In the genomic region with DNA sequence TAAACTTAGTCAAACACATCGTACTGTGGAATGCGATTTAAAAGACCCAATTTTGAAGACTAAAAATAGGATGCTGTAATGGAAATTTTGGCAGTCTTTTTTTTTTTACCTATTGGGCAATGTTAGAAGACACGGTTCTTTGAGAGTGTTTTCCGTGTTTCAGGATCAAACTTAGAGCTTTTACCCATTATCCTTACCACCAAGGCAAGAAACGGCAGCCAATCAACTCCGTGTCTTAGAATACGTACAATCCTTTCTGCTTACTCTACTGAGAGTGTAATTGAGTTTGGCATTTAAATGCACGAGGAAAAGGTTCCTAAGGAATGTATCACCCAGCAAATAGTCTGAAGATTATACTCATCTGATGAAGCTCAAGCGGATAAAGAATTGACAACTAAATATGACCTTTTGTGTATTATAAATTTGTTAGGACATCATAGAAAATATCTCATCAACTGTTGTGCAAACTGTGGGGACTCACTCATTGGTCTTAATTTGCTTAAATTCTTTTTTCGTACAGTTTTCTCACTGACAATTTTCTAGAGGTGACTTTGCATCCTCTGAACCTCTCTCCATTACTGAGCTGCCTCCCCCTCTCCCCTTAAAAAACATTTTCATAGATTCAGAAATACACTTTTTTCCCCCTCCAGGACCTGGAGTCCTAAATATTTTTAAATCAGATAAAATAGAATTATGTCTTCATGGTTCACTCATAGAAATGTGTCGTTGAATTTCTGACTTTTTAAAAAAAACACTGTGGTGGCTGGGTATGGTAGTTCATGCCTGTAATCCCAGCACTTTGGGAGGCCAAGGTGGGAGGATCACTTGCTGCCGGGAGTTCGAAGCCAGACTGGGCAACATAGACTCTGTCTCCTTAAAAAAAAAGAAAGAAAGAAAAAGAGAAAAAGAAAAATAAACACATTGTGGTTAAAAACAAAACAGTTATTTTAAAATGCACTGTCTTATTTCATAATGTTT, we compare ENCODE assay signal across 8 cellular contexts. TPM values are rescaled to one million over a fixed set of nuclear protein-coding genes. Genes with fewer than 3 reads are reported as not detected.
DNase-seq lines count a peak whose midpoint lies in the region; ATAC-seq, FAIRE-seq and TF ChIP-seq lines count a peak whose summit lies in the region.

No MANE protein-coding gene starts in this region.

- WGBS in hepatocyte (ENCODE audit: low lambda C conversion rate, missing lambda C conversion rate): 23% methylated on average over 13 of the region's 13 CpGs
- WGBS in small intestine, 3 donors: 16 to 18% (median 17%) methylated on average over 13 of the region's 13 CpGs

- H3K27me3 ChIP-seq in Karpas-422 (ENCODE audit: low read length) (no peaks in the 10 kb centered on the region), hepatocyte (no peaks in the 10 kb centered on the region), small intestine (ENCODE audit: control insufficient read depth in 2 of 2, insufficient read depth in 2 of 2, low read length in 2 of 2) (no peaks in the 10 kb centered on the region)

- H3K4me3 Mint-ChIP-seq in activated T-helper 17 cell treated with anti-CD3 and anti-CD28 coated beads, Interleukin-2, amount 50 U/mL, for 72 hours: peak overlapping the region; percentile 91

- peak overlapping the region; percentile 100 for H3K4me3 ChIP-seq in Karpas-422 (ENCODE audit: low read length)
- peak overlapping the region; percentile 71 for H3K4me3 ChIP-seq in hepatocyte
- peak overlapping the region in 1 of 2 donors; percentile 90 for H3K4me3 ChIP-seq in small intestine (ENCODE audit: low read depth in 1 of 2, low read length in 2 of 2)

- H4K20me1 ChIP-seq in Karpas-422 (ENCODE audit: insufficient read depth, low read depth, low read length) (no peaks in the 10 kb centered on the region), hepatocyte (ENCODE audit: insufficient read depth, poor library complexity, severe bottlenecking) (no peaks in the 10 kb centered on the region)

- H3K79me2 ChIP-seq in Karpas-422 (ENCODE audit: low read length) (peaks cover 95% of the 10 kb centered on the region), hepatocyte (peaks cover 71% of the 10 kb centered on the region)

- H2AFZ ChIP-seq in Karpas-422 (ENCODE audit: low read length) (peak overlapping the region; percentile 76), hepatocyte (peak overlapping the region; percentile 69)

- H3K27ac Mint-ChIP-seq in activated T-helper 17 cell treated with anti-CD3 and anti-CD28 coated beads, Interleukin-2, amount 50 U/mL, for 72 hours: peak overlapping the region; percentile 96

- H3K9me3 Mint-ChIP-seq in activated T-helper 17 cell treated with anti-CD3 and anti-CD28 coated beads, Interleukin-2, amount 50 U/mL, for 72 hours: no peaks in the 10 kb centered on the region

- H3K9me3 ChIP-seq in Karpas-422 (ENCODE audit: low read length) (no peaks in the 10 kb centered on the region), hepatocyte (ENCODE audit: low read depth) (no peaks in the 10 kb centered on the region), small intestine (ENCODE audit: control insufficient read depth, low read depth) (no peaks in the 10 kb centered on the region)

- H3K27ac ChIP-seq in Karpas-422 (ENCODE audit: low read length) (peak overlapping the region; percentile 78), hepatocyte (peak overlapping the region; percentile 86), small intestine (ENCODE audit: low read depth in 1 of 2, low read length in 1 of 2) (peak overlapping the region in 1 of 2 donors; percentile 78)

- no peak for FAIRE-seq in small intestine (lab: Jason Lieb, UNC)

- H3K36me3 Mint-ChIP-seq in activated T-helper 17 cell treated with anti-CD3 and anti-CD28 coated beads, Interleukin-2, amount 50 U/mL, for 72 hours (ENCODE audit: low read depth): peaks cover 59% of the 10 kb centered on the region

- H3K4me1 ChIP-seq in Karpas-422 (ENCODE audit: low read length) (peaks cover 66% of the 10 kb centered on the region), hepatocyte (ENCODE audit: insufficient read depth) (peaks cover 14% of the 10 kb centered on the region), small intestine (ENCODE audit: control insufficient read depth in 2 of 2, insufficient read depth in 1 of 2, low read depth in 1 of 2, low read length in 1 of 2) (peaks cover 3 to 11% of the 10 kb centered on the region in 2 donors)

- no peak for TF ChIP-seq CTCF in hepatocyte (IDR thresholded peaks at IDR 0.05; ENCODE audit: poor library complexity)

- H3K9me2 ChIP-seq in Karpas-422 (replicated peaks; ENCODE audit: insufficient read depth, low read length) (no peaks in the 10 kb centered on the region), hepatocyte (replicated peaks; ENCODE audit: insufficient read depth) (no peaks in the 10 kb centered on the region)

- H3K27me3 Mint-ChIP-seq in activated T-helper 17 cell treated with anti-CD3 and anti-CD28 coated beads, Interleukin-2, amount 50 U/mL, for 72 hours: no peaks in the 10 kb centered on the region

- H3K36me3 ChIP-seq in Karpas-422 (ENCODE audit: insufficient read depth, low read length) (peaks cover 9% of the 10 kb centered on the region), hepatocyte (replicated peaks; ENCODE audit: insufficient read depth, low read depth) (no peaks in the 10 kb centered on the region), small intestine (ENCODE audit: control insufficient read depth in 2 of 2, insufficient read depth in 2 of 2, low read length in 2 of 2) (no peaks in the 10 kb centered on the region)

- intact Hi-C loops in posterior cingulate gyrus (cut with DNase I): loop anchor here (5.0 to 10.0 kb wide), 4 partner anchors 60 to 1703 kb away; a partner anchor contains a TSS

- no peak for ATAC-seq in activated T-helper 17 cell treated with anti-CD3 and anti-CD28 coated beads, Interleukin-2, amount 50 U/mL, for 72 hours (replicated peaks)

- H3K4me2 ChIP-seq in Karpas-422 (ENCODE audit: low read depth, low read length, poor library complexity, severe bottlenecking) (peak overlapping the region; percentile 77), hepatocyte (peak overlapping the region; percentile 80)

- peak; percentile 95 for DNase-seq in EH (ENCODE audit: low read depth)
- peak; percentile 71 for DNase-seq in Karpas-422
- peak; percentile 35 for DNase-seq in hepatocyte (ENCODE audit: low spot score)
- peak; percentile 44 for DNase-seq in small intestine
- no peak for DNase-seq in posterior cingulate gyrus
- no peak for DNase-seq in cerebellar nuclear complex (lab: John Stamatoyannopoulos, UW)
- DNase-seq in cortex of kidney (lab: John Stamatoyannopoulos, UW): no peak

- H3K4me1 Mint-ChIP-seq in activated T-helper 17 cell treated with anti-CD3 and anti-CD28 coated beads, Interleukin-2, amount 50 U/mL, for 72 hours: peaks cover 24% of the 10 kb centered on the region

- H3K9ac ChIP-seq in Karpas-422 (ENCODE audit: low read length): peak overlapping the region; percentile 79

RNA-seq across cellular contexts. Expression of a gene that starts 1.3 kb away (rescaled TPM):
- 25.3 and 29.7 TPM in 2 replicates for total RNA-seq in Karpas-422 (2014; rRNA removed; shearing (Covaris generic); ENCODE audit: low replicate concordance)
- 10 to 100 TPM; 33.6 to 36.4 TPM for total RNA-seq in activated T-helper 17 cell treated with anti-CD3 and anti-CD28 coated beads, Interleukin-2, amount 50 U/mL, for 72 hours
- total RNA-seq in hepatocyte: 16.2 and 16.4 TPM in 2 replicates
- polyA plus RNA-seq in hepatocyte (6.1 and 7.1 TPM in 2 replicates), small intestine (10 to 100 TPM in 2 of 3 donors, 1 to 10 TPM in 1; 9.6 to 22.6 (median 10.3) TPM)

RNA-seq across cellular contexts. Expression of a gene that starts 1.5 kb away (rescaled TPM):
- total RNA-seq in Karpas-422 (2014; rRNA removed; shearing (Covaris generic); ENCODE audit: low replicate concordance): 20.5 and 27.7 TPM in 2 replicates
- 10 to 100 TPM; 10.5 to 23.4 TPM for total RNA-seq in activated T-helper 17 cell treated with anti-CD3 and anti-CD28 coated beads, Interleukin-2, amount 50 U/mL, for 72 hours
- 16.3 and 17.9 TPM in 2 replicates for total RNA-seq in hepatocyte
- polyA plus RNA-seq in hepatocyte (13.2 and 14.2 TPM in 2 replicates), small intestine (10 to 100 TPM in 1 of 3 donors, 1 to 10 TPM in 2; 7.8 to 12.9 (median 7.8) TPM)

Comparison
In these comparisons a context has a peak if more than half of its experiments do, and no peak if none do; other contexts are left out.
1. DNase-seq: peak in EH (single experiment), Karpas-422 (single experiment), hepatocyte (single experiment) and small intestine (single experiment); none in posterior cingulate gyrus (0 of 10), cerebellar nuclear complex (0 of 2) and cortex of kidney (single experiment).